12 cellular contexts compared by ENCODE assay signal in genomic region chr3:183100376-183100775, GRCh38. TPM values are rescaled to one million over a fixed set of nuclear protein-coding genes. Genes with fewer than 3 reads are reported as not detected.
DNase-seq lines count a peak whose midpoint lies in the region; ATAC-seq and TF ChIP-seq lines count a peak whose summit lies in the region.
"Had no signal": no experiment of that assay in that cellular context is flagged by ENCODE, and none has a peak within 500 bp of the region (broad histone marks: within the 10 kb centered on the region; RNA-seq: fewer than 3 reads in every experiment).

No MANE protein-coding gene starts in this region.

- peak in 1 of 3 donors; percentile 33 for TF ChIP-seq POLR2A in body of pancreas (IDR thresholded peaks at IDR 0.05)

- H3K27me3 ChIP-seq in HL-60 (ENCODE audit: insufficient read depth, poor library complexity, severe bottlenecking), result no peaks in the 10 kb centered on the region
- no peaks in the 10 kb centered on the region for H3K27me3 ChIP-seq in body of pancreas
- H3K27me3 ChIP-seq: right atrium auricular region had no signal

- no peak for DNase-seq in HL-60 (ENCODE audit: low read depth in 1 of 2, low spot score in 1 of 2)
- peak; percentile 44 to 82 (median 64) for DNase-seq in body of pancreas
- DNase-seq in natural killer cell, result no peak
- no peak for DNase-seq in islet precursor cell
- DNase-seq in A172 (ENCODE audit: low spot score), result no peak
- DNase-seq in GM20000 (ENCODE audit: low spot score), result no peak
- DNase-seq: activated naive CD4-positive, alpha-beta T cell treated with Interleukin-2 at 50 U/mL for 16 hours; NCI-H1930; substantia nigra had no signal

- peaks cover 46% of the 10 kb centered on the region for H3K4me1 ChIP-seq in body of pancreas

- H3K4me3 Mint-ChIP-seq in natural killer cell, result peak overlapping the region; percentile 55

- ATAC-seq in body of pancreas (peak; percentile 56), natural killer cell (no peak), GM19351 (IDR thresholded peaks at IDR 0.05; ENCODE audit: unreplicated experiment) (no peak)

- H3K9me3 Mint-ChIP-seq in natural killer cell, result no peaks in the 10 kb centered on the region

- H3K4me3 ChIP-seq in HL-60 (replicated peaks; ENCODE audit: insufficient read depth, low read length), result no peak overlapping the region
- H3K4me3 ChIP-seq in body of pancreas, result no peak overlapping the region

- 16 to 26% methylated on average over 4 to 6 of the region's 6 CpGs for WGBS in body of pancreas, 2 donors

- H3K27ac Mint-ChIP-seq in natural killer cell, result peak overlapping the region; percentile 98 to 99

- peaks cover 0 to 3% of the 10 kb centered on the region in 2 donors for H3K27me3 Mint-ChIP-seq in natural killer cell (ENCODE audit: low read depth in 2 of 2)

- H3K36me3 Mint-ChIP-seq in natural killer cell, result no peaks in the 10 kb centered on the region

- peaks cover 32 to 36% of the 10 kb centered on the region in 2 donors for H3K4me1 Mint-ChIP-seq in natural killer cell

- H3K27ac ChIP-seq in 22Rv1 (peak overlapping the region; percentile 70), HL-60 (replicated peaks) (peak overlapping the region; percentile 80), body of pancreas (peak overlapping the region; percentile 49 to 99 (median 96))

- H3K36me3 ChIP-seq in body of pancreas (replicated peaks in 1 of 2; ENCODE audit: insufficient read depth in 1 of 2, low read depth in 2 of 2), result no peaks in the 10 kb centered on the region
- H3K36me3 ChIP-seq: right atrium auricular region had no signal

- TF ChIP-seq CTCF in 22Rv1 (IDR thresholded peaks at IDR 0.05) (no peak), HL-60 (IDR thresholded peaks at IDR 0.05; ENCODE audit: insufficient read depth, low read length) (no peak), body of pancreas (IDR thresholded peaks at IDR 0.05) (no peak), natural killer cell (IDR thresholded peaks at IDR 0.05) (no peak), GM20000 (IDR thresholded peaks at IDR 0.05; ENCODE audit: extremely low read depth, missing control alignments) (no peak)

- no peaks in the 10 kb centered on the region for H3K9me3 ChIP-seq in body of pancreas
- H3K9me3 ChIP-seq: right atrium auricular region had no signal

- intact Hi-C loops in body of pancreas (cut with DNase I) (no loop called here), natural killer cell (cut with micrococcal nuclease) (no loop called here)

RNA-seq across cellular contexts. Expression of gene MCCC1, which starts 1.1 kb away (rescaled TPM):
- total RNA-seq in body of pancreas, result 10 to 100 TPM; 50.8 to 63.9 TPM
- total RNA-seq in natural killer cell, result 10 to 100 TPM; 18.4 to 23.0 (median 21.7) TPM
- total RNA-seq in A172 (2014; rRNA removed; shearing (Covaris generic)), result 22.0 and 24.1 TPM in 2 replicates

Comparison
In these comparisons a context has a peak if more than half of its experiments do, and no peak if none do; other contexts are left out.
1. DNase-seq: peak in body of pancreas (4 of 4); none in HL-60 (0 of 2), natural killer cell (single experiment), islet precursor cell (single experiment), A172 (single experiment) and GM20000 (single experiment).
2. Peak in every context shown above with its lines, with median percentiles within 50 percentile points of each other: H3K27ac ChIP-seq.